Comparison of ENCODE assay signal across 1 cellular context in the genomic region with DNA sequence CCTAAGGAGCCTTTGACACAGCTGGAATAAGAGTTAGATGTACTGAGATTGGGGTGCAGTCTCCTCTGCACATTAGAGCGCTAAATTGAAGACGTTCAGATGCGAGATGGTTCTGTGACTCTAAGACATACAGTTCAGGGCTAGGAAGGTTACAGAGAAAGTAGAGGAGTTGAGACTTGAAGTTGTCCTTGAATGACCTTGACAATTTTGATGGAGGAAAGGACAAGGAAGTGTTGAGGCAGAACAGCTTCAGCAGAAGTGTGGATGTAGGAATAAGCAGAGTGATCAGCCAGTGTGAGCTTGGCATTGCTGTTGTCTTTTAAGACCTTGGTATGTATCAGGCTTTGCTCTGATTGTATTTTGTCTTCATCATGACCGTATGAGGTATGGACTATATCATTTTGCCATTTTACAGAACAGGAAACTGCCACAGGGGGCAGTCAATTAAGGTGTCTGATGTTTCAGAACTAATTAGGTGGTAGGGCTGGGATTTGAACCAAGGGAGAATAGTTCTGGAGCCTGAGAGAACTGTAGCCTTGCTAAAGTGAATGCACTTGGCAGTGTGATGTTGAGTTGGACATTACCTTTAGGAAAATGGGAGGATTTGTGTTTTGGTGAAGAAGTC.
TF ChIP-seq lines count a peak whose summit lies in the region.

No MANE protein-coding gene starts in this region.

TF ChIP-seq in IMR-90, 13 proteins besides CTCF, POLR2A, EP300 and RAD21:
- TF ChIP-seq SMC3 (IDR thresholded peaks at IDR 0.05; ENCODE audit: low read depth, low read length) (no peak), FOS (IDR thresholded peaks at IDR 0.05; ENCODE audit: low read depth, low read length) (no peak), CHD1 (IDR thresholded peaks at IDR 0.05; ENCODE audit: low read depth, low read length) (no peak), MXI1 (IDR thresholded peaks at IDR 0.05; ENCODE audit: borderline replicate concordance, low read depth, low read length) (no peak), RCOR1 (IDR thresholded peaks at IDR 0.05; ENCODE audit: insufficient replicate concordance, low read length) (no peak), CEBPB (IDR thresholded peaks at IDR 0.05; ENCODE audit: low read depth, low read length) (no peak), RFX5 (IDR thresholded peaks at IDR 0.05; ENCODE audit: low read depth, low read length) (no peak), MAFK (IDR thresholded peaks at IDR 0.05; ENCODE audit: low read depth, low read length) (no peak), BHLHE40 (IDR thresholded peaks at IDR 0.05; ENCODE audit: low read depth, low read length) (no peak), MAZ (IDR thresholded peaks at IDR 0.05; ENCODE audit: borderline replicate concordance, low read depth, low read length) (no peak), NFE2L2 (IDR thresholded peaks at IDR 0.05; ENCODE audit: low read depth, low read length) (no peak)
- TF ChIP-seq, protein P1, sequence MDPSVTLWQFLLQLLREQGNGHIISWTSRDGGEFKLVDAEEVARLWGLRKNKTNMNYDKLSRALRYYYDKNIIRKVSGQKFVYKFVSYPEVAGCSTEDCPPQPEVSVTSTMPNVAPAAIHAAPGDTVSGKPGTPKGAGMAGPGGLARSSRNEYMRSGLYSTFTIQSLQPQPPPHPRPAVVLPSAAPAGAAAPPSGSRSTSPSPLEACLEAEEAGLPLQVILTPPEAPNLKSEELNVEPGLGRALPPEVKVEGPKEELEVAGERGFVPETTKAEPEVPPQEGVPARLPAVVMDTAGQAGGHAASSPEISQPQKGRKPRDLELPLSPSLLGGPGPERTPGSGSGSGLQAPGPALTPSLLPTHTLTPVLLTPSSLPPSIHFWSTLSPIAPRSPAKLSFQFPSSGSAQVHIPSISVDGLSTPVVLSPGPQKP (IDR thresholded peaks at IDR 0.05; ENCODE audit: borderline replicate concordance, low read depth, low read length): no peak
- TF ChIP-seq, protein P2, sequence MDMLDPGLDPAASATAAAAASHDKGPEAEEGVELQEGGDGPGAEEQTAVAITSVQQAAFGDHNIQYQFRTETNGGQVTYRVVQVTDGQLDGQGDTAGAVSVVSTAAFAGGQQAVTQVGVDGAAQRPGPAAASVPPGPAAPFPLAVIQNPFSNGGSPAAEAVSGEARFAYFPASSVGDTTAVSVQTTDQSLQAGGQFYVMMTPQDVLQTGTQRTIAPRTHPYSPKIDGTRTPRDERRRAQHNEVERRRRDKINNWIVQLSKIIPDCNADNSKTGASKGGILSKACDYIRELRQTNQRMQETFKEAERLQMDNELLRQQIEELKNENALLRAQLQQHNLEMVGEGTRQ (IDR thresholded peaks at IDR 0.05; ENCODE audit: low read depth, low read length): no peak
